ENCODE assay signal across 8 cellular contexts in the genomic region with DNA sequence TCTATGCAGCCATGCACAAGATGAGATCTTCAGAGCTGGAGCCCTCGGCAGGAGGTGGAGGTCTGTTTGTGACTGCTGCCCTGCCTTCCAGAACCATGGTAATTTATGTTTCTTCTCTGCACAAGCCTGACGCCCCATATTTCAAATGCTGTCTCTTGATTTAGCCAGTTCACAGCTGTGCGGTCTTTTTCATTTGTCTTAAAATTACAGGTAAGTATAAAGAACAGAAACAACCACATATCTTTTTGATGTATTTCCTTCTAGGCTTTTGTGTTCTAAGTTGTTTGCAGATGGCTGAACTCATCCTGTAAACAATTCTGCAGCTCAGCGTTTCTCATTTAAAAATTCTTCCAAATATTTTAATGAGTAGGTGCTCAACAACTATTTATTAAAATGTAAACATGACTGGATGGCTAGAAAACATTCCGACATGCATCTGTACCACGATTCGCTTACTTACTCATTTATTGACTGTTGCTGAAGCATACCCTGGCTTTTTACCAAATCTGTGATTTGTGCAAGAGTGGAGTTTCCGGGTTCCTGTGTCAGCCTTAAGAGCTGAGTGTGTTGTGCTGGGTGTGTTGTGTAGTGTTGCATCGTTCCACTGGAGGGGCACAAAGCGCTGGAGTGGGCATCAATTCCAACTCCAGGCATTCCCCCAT. TPM values are rescaled to one million over a fixed set of nuclear protein-coding genes. Genes with fewer than 3 reads are reported as not detected.
DNase-seq lines count a peak whose midpoint lies in the region; ATAC-seq lines count a peak whose summit lies in the region.

No MANE protein-coding gene starts in this region.

- peak overlapping the region; percentile 57 for H3K4me3 Mint-ChIP-seq in activated naive CD8-positive, alpha-beta T cell treated with anti-CD3 and anti-CD28 coated beads for 36 hours
- H3K4me3 Mint-ChIP-seq in naive B cell = peak overlapping the region in 3 of 8 donors; percentile 13 to 61 (median 47)

- H3K27ac Mint-ChIP-seq in activated naive CD8-positive, alpha-beta T cell treated with anti-CD3 and anti-CD28 coated beads for 36 hours = peak overlapping the region; percentile 99
- peak overlapping the region; percentile 66 to 87 (median 72) for H3K27ac Mint-ChIP-seq in naive B cell

- peaks cover 2% of the 10 kb centered on the region for H3K9me3 Mint-ChIP-seq in activated naive CD8-positive, alpha-beta T cell treated with anti-CD3 and anti-CD28 coated beads for 36 hours
- no peaks in the 10 kb centered on the region for H3K9me3 Mint-ChIP-seq in naive B cell

- H3K36me3 Mint-ChIP-seq in activated naive CD8-positive, alpha-beta T cell treated with anti-CD3 and anti-CD28 coated beads for 36 hours = peaks cover 60% of the 10 kb centered on the region
- no peaks in the 10 kb centered on the region for H3K36me3 Mint-ChIP-seq in naive B cell

- peak; percentile 48 for ATAC-seq in HG03565 (IDR thresholded peaks at IDR 0.05; ENCODE audit: unreplicated experiment)
- ATAC-seq in naive B cell (ENCODE audit: low read depth in 2 of 2) = no peak
- no peak for ATAC-seq in HG03460 (IDR thresholded peaks at IDR 0.05; ENCODE audit: unreplicated experiment)

- peaks cover 93% of the 10 kb centered on the region for H3K4me1 Mint-ChIP-seq in activated naive CD8-positive, alpha-beta T cell treated with anti-CD3 and anti-CD28 coated beads for 36 hours
- peaks cover 70 to 99% (median 92%) of the 10 kb centered on the region in 3 donors for H3K4me1 Mint-ChIP-seq in naive B cell

- no peaks in the 10 kb centered on the region for H3K27me3 Mint-ChIP-seq in activated naive CD8-positive, alpha-beta T cell treated with anti-CD3 and anti-CD28 coated beads for 36 hours
- H3K27me3 Mint-ChIP-seq in naive B cell = no peaks in the 10 kb centered on the region

- DNase-seq in DMS79 treated with DMSO at 0.1 percent for 48 hours (lab: John Stamatoyannopoulos, UW) (peak; percentile 60), naive B cell (no peak), COR-L47 (lab: John Stamatoyannopoulos, UW) (no peak), NCI-H1092 (lab: John Stamatoyannopoulos, UW) (no peak), SHP77 (lab: John Stamatoyannopoulos, UW) (no peak)
- no peak for DNase-seq in activated naive CD8-positive, alpha-beta T cell treated with anti-CD3 and anti-CD28 coated beads for 36 hours

RNA-seq across cellular contexts. Expression of gene PIP4K2A, which starts 58.9 kb away (rescaled TPM):
- total RNA-seq in activated naive CD8-positive, alpha-beta T cell treated with anti-CD3 and anti-CD28 coated beads for 36 hours = 100 to 1,000 TPM; 111 to 118 TPM
- 10 to 100 TPM; 16.8 to 45.7 (median 26.3) TPM for polyA plus RNA-seq in naive B cell (ENCODE audit: low read depth in 6 of 6)
